1 cellular context compared by ENCODE assay signal in the genomic region with DNA sequence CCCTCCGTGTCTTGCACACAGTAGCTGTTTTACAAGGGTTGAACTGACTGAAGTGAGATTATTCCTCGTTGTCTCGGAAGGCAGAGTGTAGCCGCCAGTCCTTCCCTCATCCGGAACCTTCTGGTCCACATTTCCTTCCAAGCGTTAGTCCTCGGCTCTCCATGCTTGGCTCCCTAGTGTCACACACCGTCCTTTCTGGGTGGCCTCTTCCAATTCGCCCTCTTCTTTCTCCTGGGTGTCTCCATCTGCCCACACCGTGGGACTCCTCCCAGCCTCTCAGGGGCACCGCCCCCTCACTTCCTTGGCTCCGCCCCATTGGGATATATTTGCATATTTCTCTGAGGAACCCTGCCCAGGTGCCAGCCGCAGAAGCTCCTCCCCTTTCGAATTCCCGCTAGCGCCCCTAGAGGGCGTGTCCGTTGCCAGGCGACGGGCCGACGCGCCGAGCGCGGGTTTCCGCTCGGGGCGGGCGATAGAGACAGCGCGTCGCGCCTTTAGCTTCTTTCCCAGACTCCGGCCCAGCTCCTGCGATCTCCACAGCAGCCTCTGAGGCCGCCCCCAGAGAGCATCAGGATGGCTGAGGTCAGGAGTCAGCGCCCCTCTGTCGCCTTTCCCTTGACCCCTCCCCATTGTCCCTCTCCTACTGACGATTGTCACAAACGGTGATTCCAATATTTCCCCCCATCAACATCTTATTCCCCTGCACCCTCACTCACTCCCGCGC.
TF ChIP-seq lines count a peak whose summit lies in the region.

A gene with protein sequence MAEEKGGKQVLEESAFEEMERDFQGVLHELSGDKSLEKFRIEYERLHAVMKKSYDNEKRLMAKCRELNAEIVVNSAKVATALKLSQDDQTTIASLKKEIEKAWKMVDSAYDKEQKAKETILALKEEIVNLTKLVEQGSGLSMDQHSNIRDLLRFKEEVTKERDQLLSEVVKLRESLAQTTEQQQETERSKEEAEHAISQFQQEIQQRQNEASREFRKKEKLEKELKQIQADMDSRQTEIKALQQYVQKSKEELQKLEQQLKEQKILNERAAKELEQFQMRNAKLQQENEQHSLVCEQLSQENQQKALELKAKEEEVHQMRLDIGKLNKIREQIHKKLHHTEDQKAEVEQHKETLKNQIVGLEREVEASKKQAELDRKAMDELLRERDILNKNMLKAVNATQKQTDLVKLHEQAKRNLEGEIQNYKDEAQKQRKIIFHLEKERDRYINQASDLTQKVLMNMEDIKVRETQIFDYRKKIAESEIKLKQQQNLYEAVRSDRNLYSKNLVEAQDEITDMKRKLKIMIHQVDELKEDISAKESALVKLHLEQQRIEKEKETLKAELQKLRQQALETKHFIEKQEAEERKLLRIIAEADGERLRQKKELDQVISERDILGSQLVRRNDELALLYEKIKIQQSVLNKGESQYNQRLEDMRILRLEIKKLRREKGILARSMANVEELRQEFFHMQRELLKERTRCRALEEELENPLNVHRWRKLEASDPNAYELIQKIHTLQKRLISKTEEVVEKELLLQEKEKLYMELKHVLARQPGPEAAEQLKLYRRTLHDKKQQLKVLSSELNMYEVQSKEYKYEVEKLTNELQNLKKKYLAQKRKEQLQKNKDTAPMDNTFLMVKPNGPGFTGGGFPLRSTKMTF (plus strand): TSS at position 509 of the 724 bp plus-strand sequence. CDS start 65 bp downstream, at position 574.

TF ChIP-seq in K562, 482 proteins besides CTCF, POLR2A, EP300 and RAD21 (continued from another document and continues in another):
- TF ChIP-seq, protein P1, sequence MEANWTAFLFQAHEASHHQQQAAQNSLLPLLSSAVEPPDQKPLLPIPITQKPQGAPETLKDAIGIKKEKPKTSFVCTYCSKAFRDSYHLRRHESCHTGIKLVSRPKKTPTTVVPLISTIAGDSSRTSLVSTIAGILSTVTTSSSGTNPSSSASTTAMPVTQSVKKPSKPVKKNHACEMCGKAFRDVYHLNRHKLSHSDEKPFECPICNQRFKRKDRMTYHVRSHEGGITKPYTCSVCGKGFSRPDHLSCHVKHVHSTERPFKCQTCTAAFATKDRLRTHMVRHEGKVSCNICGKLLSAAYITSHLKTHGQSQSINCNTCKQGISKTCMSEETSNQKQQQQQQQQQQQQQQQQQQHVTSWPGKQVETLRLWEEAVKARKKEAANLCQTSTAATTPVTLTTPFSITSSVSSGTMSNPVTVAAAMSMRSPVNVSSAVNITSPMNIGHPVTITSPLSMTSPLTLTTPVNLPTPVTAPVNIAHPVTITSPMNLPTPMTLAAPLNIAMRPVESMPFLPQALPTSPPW (CRISPR knock-in tag; IDR thresholded peaks at IDR 0.05), result peak; percentile 22; the same call in 1 of the 2 replicates
- TF ChIP-seq NFIC (IDR thresholded peaks at IDR 0.05), result no peak
- TF ChIP-seq PPARD (CRISPR knock-in tag; IDR thresholded peaks at IDR 0.05), result no peak
- no peak for TF ChIP-seq ZFP1 (CRISPR knock-in tag; IDR thresholded peaks at IDR 0.05)
- TF ChIP-seq, protein P2, sequence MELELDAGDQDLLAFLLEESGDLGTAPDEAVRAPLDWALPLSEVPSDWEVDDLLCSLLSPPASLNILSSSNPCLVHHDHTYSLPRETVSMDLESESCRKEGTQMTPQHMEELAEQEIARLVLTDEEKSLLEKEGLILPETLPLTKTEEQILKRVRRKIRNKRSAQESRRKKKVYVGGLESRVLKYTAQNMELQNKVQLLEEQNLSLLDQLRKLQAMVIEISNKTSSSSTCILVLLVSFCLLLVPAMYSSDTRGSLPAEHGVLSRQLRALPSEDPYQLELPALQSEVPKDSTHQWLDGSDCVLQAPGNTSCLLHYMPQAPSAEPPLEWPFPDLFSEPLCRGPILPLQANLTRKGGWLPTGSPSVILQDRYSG (tag; conservative IDR thresholded peaks at IDR 0.05; ENCODE audit: low read depth), result no peak
- no peak for TF ChIP-seq MED1 (CRISPR knock-in tag; IDR thresholded peaks at IDR 0.05; ENCODE audit: borderline replicate concordance)
- no peak for TF ChIP-seq TCFL5 (CRISPR knock-in tag; conservative IDR thresholded peaks at IDR 0.05)
- no peak for TF ChIP-seq NR1H2 (CRISPR knock-in tag; IDR thresholded peaks at IDR 0.05)
- TF ChIP-seq NCOA4 (IDR thresholded peaks at IDR 0.05; ENCODE audit: partially characterized antibody), result no peak
- no peak for TF ChIP-seq BRCA1 (IDR thresholded peaks at IDR 0.05)
- TF ChIP-seq BRCA1 (CRISPR knock-in tag; IDR thresholded peaks at IDR 0.05), result no peak
- TF ChIP-seq ZNF57 (CRISPR knock-in tag; IDR thresholded peaks at IDR 0.05), result no peak
- TF ChIP-seq HMG20B (CRISPR knock-in tag; IDR thresholded peaks at IDR 0.05), result no peak
- TF ChIP-seq CTBP1 (IDR thresholded peaks at IDR 0.05; ENCODE audit: borderline replicate concordance), result peak; percentile 58; the same call in 1 of the 2 replicates
- no peak for TF ChIP-seq ATF4 (CRISPR knock-in tag; IDR thresholded peaks at IDR 0.05)
- no peak for TF ChIP-seq ZNF780A (CRISPR knock-in tag; IDR thresholded peaks at IDR 0.05)
- no peak for TF ChIP-seq ZBTB40 (IDR thresholded peaks at IDR 0.05)
- no peak for TF ChIP-seq ZBTB40 (CRISPR knock-in tag; IDR thresholded peaks at IDR 0.05)
- TF ChIP-seq NR2C1 (IDR thresholded peaks at IDR 0.05), result no peak
- no peak for TF ChIP-seq NR2C1 (tag; IDR thresholded peaks at IDR 0.05)
- no peak for TF ChIP-seq TCF3 (CRISPR knock-in tag; IDR thresholded peaks at IDR 0.05)
- no peak for TF ChIP-seq NCOA1 (IDR thresholded peaks at IDR 0.05; ENCODE audit: low read depth)
- TF ChIP-seq ZNF512 (tag; IDR thresholded peaks at IDR 0.05), result no peak
- TF ChIP-seq LCOR (CRISPR knock-in tag; IDR thresholded peaks at IDR 0.05), result no peak
- TF ChIP-seq ZNF699 (CRISPR knock-in tag; IDR thresholded peaks at IDR 0.05; ENCODE audit: insufficient replicate concordance), result no peak
- TF ChIP-seq, protein P3, sequence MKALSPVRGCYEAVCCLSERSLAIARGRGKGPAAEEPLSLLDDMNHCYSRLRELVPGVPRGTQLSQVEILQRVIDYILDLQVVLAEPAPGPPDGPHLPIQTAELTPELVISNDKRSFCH (CRISPR knock-in tag; IDR thresholded peaks at IDR 0.05), result no peak
- TF ChIP-seq, protein P3 (tag; IDR thresholded peaks at IDR 0.05), result no peak
